In genomic region chr21:42633858-42634257, GRCh38 we compare ENCODE assay signal across 1 cellular context.
TF ChIP-seq lines count a peak whose summit lies in the region.

No MANE protein-coding gene starts in this region.

TF ChIP-seq in HepG2, 621 proteins besides CTCF, POLR2A, EP300 and RAD21 (continued from another document):
- TF ChIP-seq PRDM15 (CRISPR knock-in tag; IDR thresholded peaks at IDR 0.05) (no peak), PAXIP1 (CRISPR knock-in tag; conservative IDR thresholded peaks at IDR 0.05) (no peak), SMAD1 (CRISPR knock-in tag; IDR thresholded peaks at IDR 0.05; ENCODE audit: borderline replicate concordance, low read depth) (no peak), ZNF318 (CRISPR knock-in tag; IDR thresholded peaks at IDR 0.05) (no peak), RELA (CRISPR knock-in tag; IDR thresholded peaks at IDR 0.05) (no peak), MAX (IDR thresholded peaks at IDR 0.05) (no peak), ZFP41 (CRISPR knock-in tag; IDR thresholded peaks at IDR 0.05; ENCODE audit: borderline replicate concordance) (no peak), ZNF737 (CRISPR knock-in tag; IDR thresholded peaks at IDR 0.05; ENCODE audit: borderline replicate concordance) (no peak), HNF1B (CRISPR knock-in tag; IDR thresholded peaks at IDR 0.05) (no peak), ZBTB37 (CRISPR knock-in tag; IDR thresholded peaks at IDR 0.05) (no peak), SKI (IDR thresholded peaks at IDR 0.05; ENCODE audit: partially characterized antibody) (no peak), CEBPG (CRISPR knock-in tag; IDR thresholded peaks at IDR 0.05) (no peak), KDM3A (CRISPR knock-in tag; IDR thresholded peaks at IDR 0.05; ENCODE audit: low read depth) (no peak), ZNF124 (CRISPR knock-in tag; IDR thresholded peaks at IDR 0.05) (no peak), ZNF142 (CRISPR knock-in tag; IDR thresholded peaks at IDR 0.05) (no peak), ONECUT2 (CRISPR knock-in tag; IDR thresholded peaks at IDR 0.05) (no peak)
